25 cellular contexts compared by ENCODE assay signal in genomic region chrX:87397103-87397886, GRCh38.
"Had no signal": no experiment of that assay in that cellular context is flagged by ENCODE, and none has a peak within 500 bp of the region (broad histone marks: within the 10 kb centered on the region; RNA-seq: fewer than 3 reads in every experiment).

No MANE protein-coding gene starts in this region.

- H3K36me3 Mint-ChIP-seq: activated naive CD4-positive, alpha-beta T cell treated with anti-CD3 and anti-CD28 coated beads, Interleukin-2, amount 10 ng/mL, durations not matched to agents 7 days and 5 days; naive thymus-derived CD4-positive, alpha-beta T cell; stimulated activated effector memory CD8-positive, alpha-beta T cell treated with anti-CD3 and anti-CD28 coated beads, Interleukin-12 subunit alpha, Interleukin-12 subunit beta, amount 100 ng/mL, for 72 hours had no signal

- H3K27ac ChIP-seq: ascending aorta, esophagus muscularis mucosa, left ventricle myocardium inferior, pancreas, right lobe of liver, thoracic aorta, upper lobe of left lung had no signal

- FAIRE-seq: pancreas had no signal

- H3K4me1 Mint-ChIP-seq: activated naive CD4-positive, alpha-beta T cell treated with anti-CD3 and anti-CD28 coated beads, Interleukin-2, amount 10 ng/mL, durations not matched to agents 7 days and 5 days; naive thymus-derived CD4-positive, alpha-beta T cell; stimulated activated effector memory CD8-positive, alpha-beta T cell treated with anti-CD3 and anti-CD28 coated beads, Interleukin-12 subunit alpha, Interleukin-12 subunit beta, amount 100 ng/mL, for 72 hours had no signal

- H3K4me3 Mint-ChIP-seq: activated naive CD4-positive, alpha-beta T cell treated with anti-CD3 and anti-CD28 coated beads, Interleukin-2, amount 10 ng/mL, durations not matched to agents 7 days and 5 days; naive thymus-derived CD4-positive, alpha-beta T cell; stimulated activated effector memory CD8-positive, alpha-beta T cell treated with anti-CD3 and anti-CD28 coated beads, Interleukin-12 subunit alpha, Interleukin-12 subunit beta, amount 100 ng/mL, for 72 hours had no signal

- H3K27me3 ChIP-seq: ascending aorta, esophagus muscularis mucosa, pancreas, right lobe of liver, upper lobe of left lung had no signal

- H3K9me3 ChIP-seq: ascending aorta, esophagus muscularis mucosa, left ventricle myocardium inferior, mucosa of descending colon, pancreas, right lobe of liver, thoracic aorta, upper lobe of left lung had no signal

- H3K9me3 Mint-ChIP-seq: activated naive CD4-positive, alpha-beta T cell treated with anti-CD3 and anti-CD28 coated beads, Interleukin-2, amount 10 ng/mL, durations not matched to agents 7 days and 5 days had no signal

- H3K4me1 ChIP-seq: ascending aorta, esophagus muscularis mucosa, left ventricle myocardium inferior, pancreas, right lobe of liver, upper lobe of left lung had no signal

- H3K4me3 ChIP-seq: ascending aorta, esophagus muscularis mucosa, left ventricle myocardium inferior, mucosa of descending colon, pancreas, right lobe of liver, thoracic aorta, upper lobe of left lung had no signal

- H3K27me3 Mint-ChIP-seq: activated naive CD4-positive, alpha-beta T cell treated with anti-CD3 and anti-CD28 coated beads, Interleukin-2, amount 10 ng/mL, durations not matched to agents 7 days and 5 days; naive thymus-derived CD4-positive, alpha-beta T cell had no signal

- H3K27ac Mint-ChIP-seq: activated naive CD4-positive, alpha-beta T cell treated with anti-CD3 and anti-CD28 coated beads, Interleukin-2, amount 10 ng/mL, durations not matched to agents 7 days and 5 days; naive thymus-derived CD4-positive, alpha-beta T cell; stimulated activated effector memory CD8-positive, alpha-beta T cell treated with anti-CD3 and anti-CD28 coated beads, Interleukin-12 subunit alpha, Interleukin-12 subunit beta, amount 100 ng/mL, for 72 hours had no signal

- DNase-seq: activated CD4-positive, alpha-beta T cell treated with anti-CD3 and anti-CD28 coated beads, Interleukin-2, amount 50 U/mL, for 1 hour; activated CD8-positive, alpha-beta memory T cell treated with anti-CD3 and anti-CD28 coated beads for 24 hours; activated CD8-positive, alpha-beta memory T cell treated with anti-CD3 and anti-CD28 coated beads, Interleukin-2, amount 50 U/mL, for 48 hours; activated effector memory CD4-positive, alpha-beta T cell treated with Interleukin-2 at 50 U/mL for 16 hours; activated naive CD4-positive, alpha-beta T cell treated with anti-CD3 and anti-CD28 coated beads, Interleukin-2, amount 10 ng/mL, durations not matched to agents 7 days and 5 days; activated T-cell treated with anti-CD3 and anti-CD28 coated beads, Interleukin-2, amount 50 U/mL, for 48 hours; dermis blood vessel endothelial cell; effector memory CD4-positive, alpha-beta T cell; foreskin melanocyte; kidney glomerular epithelial cell; left ventricle myocardium inferior; mammary epithelial cell; mucosa of descending colon; naive thymus-derived CD4-positive, alpha-beta T cell; pancreas; right lobe of liver; stimulated activated CD4-positive, alpha-beta T cell treated with anti-CD3 and anti-CD28 coated beads, Interleukin-4, amount 100 ng/mL, for 24 hours; T1000; upper lobe of left lung had no signal

- H3K36me3 ChIP-seq: ascending aorta, esophagus muscularis mucosa, left ventricle myocardium inferior, pancreas, right lobe of liver, thoracic aorta, upper lobe of left lung had no signal

- ATAC-seq: activated CD4-positive, CD25-positive, alpha-beta regulatory T cell treated with anti-CD3 and anti-CD28 coated beads, Interleukin-2, amount 50 U/mL, for 24 hours; mucosa of descending colon; naive thymus-derived CD4-positive, alpha-beta T cell; pancreas; right lobe of liver; SK-N-SH treated with all-trans-retinoic acid at 6 μM for 48 hours; stimulated activated effector memory CD8-positive, alpha-beta T cell treated with anti-CD3 and anti-CD28 coated beads, Interleukin-12 subunit alpha, Interleukin-12 subunit beta, amount 100 ng/mL, for 72 hours had no signal
